ENCODE assay signal across 8 cellular contexts in genomic region chr11:70399681-70400112, GRCh38. TPM values are rescaled to one million over a fixed set of nuclear protein-coding genes. Genes with fewer than 3 reads are reported as not detected.
A peak's percentile ranks its signal among the peaks of the same experiment; 100 is the strongest.
DNase-seq lines count a peak whose midpoint lies in the region; ATAC-seq, FAIRE-seq and TF ChIP-seq lines count a peak whose summit lies in the region.

No MANE protein-coding gene starts in this region.

- no peaks in the 10 kb centered on the region for H3K9me3 Mint-ChIP-seq in activated B cell treated with CpG ODN at 0.5 μM for 24 hours
- no peaks in the 10 kb centered on the region for H3K9me3 Mint-ChIP-seq in nephron progenitor cell

- CTCF ChIA-PET in activated B cell treated with CpG ODN at 0.5 μM for 24 hours (lab: Charles Lee): no interaction called here

- intact Hi-C loops in activated B cell treated with CpG ODN at 0.5 μM for 24 hours (cut with micrococcal nuclease): loop anchor here (2.0 to 5.0 kb wide), 2 partner anchors 35 to 197 kb away; partner anchors contain the start of gene FADD

- peaks cover 19% of the 10 kb centered on the region for H3K27me3 Mint-ChIP-seq in activated B cell treated with CpG ODN at 0.5 μM for 24 hours
- H3K27me3 Mint-ChIP-seq in nephron progenitor cell (ENCODE audit: low read depth, poor library complexity): peaks cover 12% of the 10 kb centered on the region

- POLR2A ChIA-PET in activated B cell treated with CpG ODN at 0.5 μM for 24 hours (lab: Charles Lee): interaction anchor here (0.6 kb wide), 1 partner anchor 14 kb away, joined by 3 read pairs; no protein-coding TSS in a partner anchor

- H3K4me1 Mint-ChIP-seq in activated B cell treated with CpG ODN at 0.5 μM for 24 hours: peaks cover 27% of the 10 kb centered on the region
- peaks cover 18% of the 10 kb centered on the region for H3K4me1 Mint-ChIP-seq in nephron progenitor cell

- DNase-seq in NOMO-1 treated with DMSO at 0.1 percent for 48 hours (lab: John Stamatoyannopoulos, UW; ENCODE audit: unreplicated experiment) (peak; percentile 23), NOMO-1 treated with dmso at 0.1 percent for 144 hours (lab: John Stamatoyannopoulos, UW; ENCODE audit: unreplicated experiment) (no peak), activated B cell treated with CpG ODN at 0.5 μM for 24 hours (no peak), frontal cortex (ENCODE audit: low spot score in 2 of 2) (peak; percentile 47 to 78), nephron progenitor cell (peak; percentile 28), SHP77 (lab: John Stamatoyannopoulos, UW) (no peak)

- no peak for FAIRE-seq in frontal cortex (lab: Jason Lieb, UNC)

- ATAC-seq in activated B cell treated with CpG ODN at 0.5 μM for 24 hours (ENCODE audit: low read depth) (no peak), HG03565 (IDR thresholded peaks at IDR 0.05; ENCODE audit: unreplicated experiment) (no peak), GM18517 (IDR thresholded peaks at IDR 0.05; ENCODE audit: unreplicated experiment) (no peak)

- H3K36me3 Mint-ChIP-seq in activated B cell treated with CpG ODN at 0.5 μM for 24 hours (ENCODE audit: low read depth) (no peaks in the 10 kb centered on the region), nephron progenitor cell (ENCODE audit: low read depth) (peaks cover 15% of the 10 kb centered on the region)

- TF ChIP-seq CTCF in activated B cell treated with CpG ODN at 0.5 μM for 24 hours (IDR thresholded peaks at IDR 0.05) (no peak), nephron progenitor cell (IDR thresholded peaks at IDR 0.05) (no peak)

- H3K4me3 Mint-ChIP-seq in activated B cell treated with CpG ODN at 0.5 μM for 24 hours (peak overlapping the region; percentile 19), nephron progenitor cell (peak overlapping the region; percentile 91)

- H3K27ac Mint-ChIP-seq in activated B cell treated with CpG ODN at 0.5 μM for 24 hours (peak overlapping the region; percentile 1), nephron progenitor cell (peak overlapping the region; percentile 78)

RNA-seq across cellular contexts. Expression of gene CTTN, which starts 1.4 kb away (rescaled TPM):
- total RNA-seq in activated B cell treated with CpG ODN at 0.5 μM for 24 hours (1.1 TPM in 2 replicates), frontal cortex (91.7 TPM)

Comparison
In these comparisons a context has a peak if more than half of its experiments do, and no peak if none do; other contexts are left out.
1. DNase-seq: peak in NOMO-1 treated with DMSO at 0.1 percent for 48 hours (single experiment), frontal cortex (2 of 2) and nephron progenitor cell (single experiment); none in NOMO-1 treated with dmso at 0.1 percent for 144 hours (single experiment), activated B cell treated with CpG ODN at 0.5 μM for 24 hours (single experiment) and SHP77 (0 of 2).
2. RNA of gene CTTN, which starts 1.4 kb away (total RNA-seq): 91.7 TPM in frontal cortex (single experiment); 1.1 TPM in activated B cell treated with CpG ODN at 0.5 μM for 24 hours; every median in the first group is over 10 times any median in the second.